Comparison of ENCODE assay signal across 16 cellular contexts in the genomic region with DNA sequence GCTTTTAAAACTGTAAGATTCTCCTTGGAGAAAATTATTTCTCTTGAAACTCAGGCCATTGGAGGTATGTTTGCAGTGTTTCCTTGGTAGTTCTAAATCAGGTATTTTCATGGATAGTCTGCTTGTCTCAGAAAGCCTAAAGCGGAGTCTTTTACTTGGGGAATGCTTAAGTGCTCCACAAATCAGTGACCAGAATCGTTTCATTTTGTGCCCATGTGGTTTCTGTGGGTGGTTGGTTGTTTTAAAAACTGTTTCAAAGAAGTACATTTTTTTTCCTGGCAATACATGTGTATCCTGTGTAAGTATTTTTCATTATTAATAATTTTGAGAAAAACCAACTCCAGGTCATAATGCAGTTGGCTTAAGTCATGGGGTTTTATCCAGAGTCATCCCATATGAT. TPM values are rescaled to one million over a fixed set of nuclear protein-coding genes. Genes with fewer than 3 reads are reported as not detected.
DNase-seq lines count a peak whose midpoint lies in the region; ATAC-seq and TF ChIP-seq lines count a peak whose summit lies in the region.
"Had no signal": no experiment of that assay in that cellular context is flagged by ENCODE, and none has a peak within 500 bp of the region (broad histone marks: within the 10 kb centered on the region; RNA-seq: fewer than 3 reads in every experiment).

No MANE protein-coding gene starts in this region.

- no peaks in the 10 kb centered on the region for H4K20me1 ChIP-seq in GM23338 (replicated peaks; ENCODE audit: insufficient read depth)

- H3K27ac ChIP-seq in GM23338 (ENCODE audit: low read depth) = no peak overlapping the region
- H3K27ac ChIP-seq: heart left ventricle, psoas muscle, spleen had no signal

- intact Hi-C loops in activated CD4-positive, alpha-beta memory T cell treated with anti-CD3 and anti-CD28 coated beads for 36 hours (cut with micrococcal nuclease) = loop anchor here (1.0 to 5.0 kb wide), 6 partner anchors 8 to 402 kb away; no protein-coding TSS in a partner anchor

- peak overlapping the region; percentile 49 for H3K27ac Mint-ChIP-seq in activated T-cell treated with anti-CD3 and anti-CD28 coated beads, Interleukin-2, amount 50 U/mL, for 72 hours
- 0 out of 2 replicates have a peak overlapping the region, but pooled peaks have one; percentile 14 for H3K27ac Mint-ChIP-seq in GM23338
- peak overlapping the region; percentile 59 for H3K27ac Mint-ChIP-seq in activated CD4-positive, alpha-beta memory T cell treated with anti-CD3 and anti-CD28 coated beads for 36 hours
- peak overlapping the region; percentile 24 for H3K27ac Mint-ChIP-seq in stimulated activated memory B cell treated with anti-CD40 and anti-IgM and Interleukin-4, amounts not matched to agents 10 μg/mL and 1 μg/mL and 100 μg/mL, for 72 hours
- H3K27ac Mint-ChIP-seq: nephron had no signal

- peaks cover 16% of the 10 kb centered on the region for H3K4me1 ChIP-seq in GM23338 (ENCODE audit: insufficient read depth)

- H3K9me2 ChIP-seq in GM23338 (ENCODE audit: insufficient read depth) = no peaks in the 10 kb centered on the region

- no peak for TF ChIP-seq CTCF in GM23338 (conservative IDR thresholded peaks at IDR 0.05; ENCODE audit: low read depth in 2 of 2)

- peaks cover 0 to 2% of the 10 kb centered on the region in 2 donors for H3K9me3 Mint-ChIP-seq in activated T-cell treated with anti-CD3 and anti-CD28 coated beads, Interleukin-2, amount 50 U/mL, for 72 hours
- H3K9me3 Mint-ChIP-seq in GM23338 = peaks cover 14% of the 10 kb centered on the region; the same call in 2 of the 3 replicates
- H3K9me3 Mint-ChIP-seq in activated CD4-positive, alpha-beta memory T cell treated with anti-CD3 and anti-CD28 coated beads for 36 hours = peaks cover 3% of the 10 kb centered on the region
- no peaks in the 10 kb centered on the region for H3K9me3 Mint-ChIP-seq in stimulated activated memory B cell treated with anti-CD40 and anti-IgM and Interleukin-4, amounts not matched to agents 10 μg/mL and 1 μg/mL and 100 μg/mL, for 72 hours

- peaks cover 40% of the 10 kb centered on the region for H3K4me1 Mint-ChIP-seq in activated T-cell treated with anti-CD3 and anti-CD28 coated beads, Interleukin-2, amount 50 U/mL, for 72 hours (ENCODE audit: low read depth)
- H3K4me1 Mint-ChIP-seq in GM23338 = peaks cover 18% of the 10 kb centered on the region
- H3K4me1 Mint-ChIP-seq in activated CD4-positive, alpha-beta memory T cell treated with anti-CD3 and anti-CD28 coated beads for 36 hours (ENCODE audit: low read depth) = peaks cover 44% of the 10 kb centered on the region
- H3K4me1 Mint-ChIP-seq in stimulated activated memory B cell treated with anti-CD40 and anti-IgM and Interleukin-4, amounts not matched to agents 10 μg/mL and 1 μg/mL and 100 μg/mL, for 72 hours = peaks cover 53% of the 10 kb centered on the region
- H3K4me1 Mint-ChIP-seq: nephron had no signal

- H3K27me3 Mint-ChIP-seq in activated T-cell treated with anti-CD3 and anti-CD28 coated beads, Interleukin-2, amount 50 U/mL, for 72 hours (ENCODE audit: low read depth) = peaks cover 6% of the 10 kb centered on the region
- H3K27me3 Mint-ChIP-seq in GM23338 (ENCODE audit: insufficient read depth, low read depth, poor library complexity) = no peaks in the 10 kb centered on the region
- no peaks in the 10 kb centered on the region for H3K27me3 Mint-ChIP-seq in activated CD4-positive, alpha-beta memory T cell treated with anti-CD3 and anti-CD28 coated beads for 36 hours
- H3K27me3 Mint-ChIP-seq in stimulated activated memory B cell treated with anti-CD40 and anti-IgM and Interleukin-4, amounts not matched to agents 10 μg/mL and 1 μg/mL and 100 μg/mL, for 72 hours = no peaks in the 10 kb centered on the region
- H3K27me3 Mint-ChIP-seq: CD8-positive, alpha-beta memory T cell had no signal

- H3K27me3 ChIP-seq in GM23338 (ENCODE audit: insufficient read depth) = no peaks in the 10 kb centered on the region
- H3K27me3 ChIP-seq: heart left ventricle, spleen had no signal

- H3K79me2 ChIP-seq in GM23338 (replicated peaks; ENCODE audit: insufficient read depth) = peaks cover 89% of the 10 kb centered on the region

- no peak overlapping the region for H2AFZ ChIP-seq in GM23338

- ATAC-seq in activated T-cell treated with anti-CD3 and anti-CD28 coated beads, Interleukin-2, amount 50 U/mL, for 72 hours (replicated peaks in 1 of 2) = no peak
- ATAC-seq in GM23338 (no peak), esophagus mucosa (no peak), GM18511 (IDR thresholded peaks at IDR 0.05; ENCODE audit: unreplicated experiment) (no peak)
- ATAC-seq in stimulated activated memory B cell treated with anti-CD40 and anti-IgM and Interleukin-4, amounts not matched to agents 10 μg/mL and 1 μg/mL and 100 μg/mL, for 72 hours = no peak
- ATAC-seq: heart left ventricle, psoas muscle had no signal

- H3K36me3 ChIP-seq in GM23338 (ENCODE audit: insufficient read depth) = no peaks in the 10 kb centered on the region; the same call in 1 of the 2 replicates
- H3K36me3 ChIP-seq: heart left ventricle had no signal

- H3K4me3 ChIP-seq in GM23338 = no peak overlapping the region
- H3K4me3 ChIP-seq: heart left ventricle, psoas muscle, spleen had no signal

- H3K4me3 Mint-ChIP-seq in activated T-cell treated with anti-CD3 and anti-CD28 coated beads, Interleukin-2, amount 50 U/mL, for 72 hours = peak overlapping the region; percentile 35 to 83
- no peak overlapping the region for H3K4me3 Mint-ChIP-seq in GM23338
- no peak overlapping the region for H3K4me3 Mint-ChIP-seq in activated CD4-positive, alpha-beta memory T cell treated with anti-CD3 and anti-CD28 coated beads for 36 hours
- no peak overlapping the region for H3K4me3 Mint-ChIP-seq in stimulated activated memory B cell treated with anti-CD40 and anti-IgM and Interleukin-4, amounts not matched to agents 10 μg/mL and 1 μg/mL and 100 μg/mL, for 72 hours
- H3K4me3 Mint-ChIP-seq: nephron had no signal

- H3K36me3 Mint-ChIP-seq in activated T-cell treated with anti-CD3 and anti-CD28 coated beads, Interleukin-2, amount 50 U/mL, for 72 hours (ENCODE audit: insufficient read depth in 2 of 2) = peaks cover 2 to 5% of the 10 kb centered on the region in 2 donors
- H3K36me3 Mint-ChIP-seq in GM23338 (ENCODE audit: low read depth) = peaks cover 22% of the 10 kb centered on the region; the same call in 2 of the 3 replicates
- peaks cover 22% of the 10 kb centered on the region for H3K36me3 Mint-ChIP-seq in activated CD4-positive, alpha-beta memory T cell treated with anti-CD3 and anti-CD28 coated beads for 36 hours
- H3K36me3 Mint-ChIP-seq in stimulated activated memory B cell treated with anti-CD40 and anti-IgM and Interleukin-4, amounts not matched to agents 10 μg/mL and 1 μg/mL and 100 μg/mL, for 72 hours = peaks cover 31% of the 10 kb centered on the region

- CTCF ChIA-PET in activated CD4-positive, alpha-beta memory T cell treated with anti-CD3 and anti-CD28 coated beads for 36 hours (lab: Charles Lee) = interaction anchor here (2.5 kb wide), 1 partner anchor 29 kb away, joined by 5 read pairs; no protein-coding TSS in a partner anchor

- DNase-seq in activated T-cell treated with anti-CD3 and anti-CD28 coated beads, Interleukin-2, amount 50 U/mL, for 72 hours = no peak
- DNase-seq in activated T-cell treated with anti-CD3 and anti-CD28 coated beads, Interleukin-2, amount 50 U/mL, for 1 hour = no peak
- DNase-seq in GM23338 (ENCODE audit: low spot score) (no peak), AML-193 (lab: John Stamatoyannopoulos, UW) (no peak)
- peak; percentile 23 for DNase-seq in activated CD4-positive, alpha-beta memory T cell treated with anti-CD3 and anti-CD28 coated beads for 36 hours
- DNase-seq: heart left ventricle; islet precursor cell; NCI-H226; NK-92 treated with Interleukin-12 subunit alpha and Interleukin-12 subunit beta, amount 100 ng/mL, for 24 hours; psoas muscle; spleen had no signal

- H3K4me2 ChIP-seq in GM23338 = peak overlapping the region; percentile 3; the same call in 1 of the 2 replicates

- POLR2A ChIA-PET in activated CD4-positive, alpha-beta memory T cell treated with anti-CD3 and anti-CD28 coated beads for 36 hours (lab: Charles Lee) = interaction anchor here (0.6 to 4.0 kb wide), 2 partner anchors 29 to 33 kb away, joined by 3 to 25 read pairs; partner anchors contain the start of gene CCDC91

- H3F3A ChIP-seq in GM23338 (replicated peaks; ENCODE audit: low read depth) = no peaks in the 10 kb centered on the region

TF ChIP-seq in GM23338, 12 proteins besides CTCF, POLR2A, EP300 and RAD21 (continues in another document):
- no peak for TF ChIP-seq STAT1 (IDR thresholded peaks at IDR 0.05; ENCODE audit: unreplicated experiment)
- TF ChIP-seq ETS1 (IDR thresholded peaks at IDR 0.05) = no peak
- TF ChIP-seq POLR2AphosphoS5 (IDR thresholded peaks at IDR 0.05; ENCODE audit: low read depth) = no peak
- no peak for TF ChIP-seq ZNF331 (CRISPR knock-in tag; IDR thresholded peaks at IDR 0.05; ENCODE audit: low read depth)
- TF ChIP-seq JUNB (IDR thresholded peaks at IDR 0.05; ENCODE audit: unreplicated experiment) = no peak
- TF ChIP-seq ZNF114 (CRISPR knock-in tag; IDR thresholded peaks at IDR 0.05) = no peak
- no peak for TF ChIP-seq EZH2 (IDR thresholded peaks at IDR 0.05; ENCODE audit: low read depth, unreplicated experiment)
- no peak for TF ChIP-seq CREB1 (CRISPR knock-in tag; IDR thresholded peaks at IDR 0.05; ENCODE audit: low read depth)
- TF ChIP-seq NANOG (IDR thresholded peaks at IDR 0.05; ENCODE audit: borderline replicate concordance) = no peak

RNA-seq across cellular contexts. Expression of gene CCDC91, which starts 33.6 kb away (rescaled TPM):
- 10 to 100 TPM; 17.6 to 20.2 TPM for total RNA-seq in activated T-cell treated with anti-CD3 and anti-CD28 coated beads, Interleukin-2, amount 50 U/mL, for 72 hours
- total RNA-seq in GM23338 (2014; rRNA removed; shearing (Covaris generic)) = 17.0 and 24.7 TPM in 2 replicates
- polyA plus RNA-seq in GM23338 (2016; fragmentation: Nextera tagmentation; extraction: Ambion mirVana) = 40.0 and 48.7 TPM in 2 replicates
- 10 to 100 TPM; 16.5 to 19.7 TPM for total RNA-seq in activated CD4-positive, alpha-beta memory T cell treated with anti-CD3 and anti-CD28 coated beads for 36 hours
- 13.3 TPM for total RNA-seq in esophagus mucosa

Comparison
In these comparisons a context has a peak if more than half of its experiments do, and no peak if none do; other contexts are left out.
1. H3K4me3 Mint-ChIP-seq: peak in activated T-cell treated with anti-CD3 and anti-CD28 coated beads, Interleukin-2, amount 50 U/mL, for 72 hours (2 of 2); none in GM23338 (single experiment), activated CD4-positive, alpha-beta memory T cell treated with anti-CD3 and anti-CD28 coated beads for 36 hours (single experiment) and stimulated activated memory B cell treated with anti-CD40 and anti-IgM and Interleukin-4, amounts not matched to agents 10 μg/mL and 1 μg/mL and 100 μg/mL, for 72 hours (single experiment).
2. Peak in every context shown above with its lines, with median percentiles within 50 percentile points of each other: H3K27ac Mint-ChIP-seq.